ENCODE assay signal across 8 cellular contexts in the genomic region with DNA sequence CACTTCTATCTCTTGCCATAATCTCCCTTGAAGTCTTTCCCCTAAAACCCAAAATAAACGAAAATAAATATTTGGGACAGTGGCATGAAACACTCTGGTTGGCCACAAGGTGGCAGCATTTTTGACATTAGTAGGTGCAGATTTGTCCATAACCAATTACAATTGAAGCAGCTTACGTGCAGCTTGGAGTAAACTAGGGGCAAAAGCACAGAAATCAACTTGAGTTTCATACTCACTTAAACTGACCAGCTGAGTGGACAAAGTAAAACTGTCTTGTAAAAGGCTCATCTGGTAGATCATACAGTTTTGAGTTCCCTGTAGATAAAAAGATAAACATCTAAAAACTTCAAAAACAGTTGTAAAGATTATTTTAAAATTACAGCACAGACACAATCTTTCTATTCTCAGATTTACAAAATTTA. TPM values are rescaled to one million over a fixed set of nuclear protein-coding genes. Genes with fewer than 3 reads are reported as not detected.
DNase-seq lines count a peak whose midpoint lies in the region; ATAC-seq and TF ChIP-seq lines count a peak whose summit lies in the region.

No MANE protein-coding gene starts in this region.

- TF ChIP-seq CTCF in GM13977 (IDR thresholded peaks at IDR 0.05; ENCODE audit: extremely low read depth, insufficient read depth, missing control alignments) (peak; percentile 75), VCaP (conservative IDR thresholded peaks at IDR 0.05) (peak; percentile 92), mesothelial cell of epicardium (IDR thresholded peaks at IDR 0.05; ENCODE audit: unreplicated experiment) (peak; percentile 98), tibial artery (IDR thresholded peaks at IDR 0.05) (peak; percentile 64 to 75)

- peak overlapping the region; percentile 3; the same call in 1 of the 2 replicates for H3K27ac ChIP-seq in VCaP
- no peak overlapping the region for H3K27ac ChIP-seq in tibial artery

- peaks cover 67 to 98% (median 89%) of the 10 kb centered on the region in 3 donors for H3K36me3 ChIP-seq in tibial artery

- H3K4me3 Mint-ChIP-seq in effector memory CD8-positive, alpha-beta T cell, result no peak overlapping the region
- no peak overlapping the region for H3K4me3 Mint-ChIP-seq in mesothelial cell of epicardium

- H3K9me3 Mint-ChIP-seq in effector memory CD8-positive, alpha-beta T cell, result no peaks in the 10 kb centered on the region
- H3K9me3 Mint-ChIP-seq in mesothelial cell of epicardium, result no peaks in the 10 kb centered on the region

- in situ Hi-C loops in GM13977 (cut with MboI; ENCODE audit: low pct_unique_long_range_greater_than_20kb, low sequenced_read_pairs, unreplicated experiment), result no loop called here

- DNase-seq in AG08396 (ENCODE audit: low spot score) (peak; percentile 67), GM13977 (ENCODE audit: low spot score) (peak; percentile 67), NCI-H2171 (lab: John Stamatoyannopoulos, UW) (peak; percentile 5), mesothelial cell of epicardium (ENCODE audit: low spot score in 2 of 2, unreplicated experiment in 2 of 2) (no peak), tibial artery (no peak)
- peak; percentile 38 to 46 (median 43) for DNase-seq in effector memory CD8-positive, alpha-beta T cell

- H3K4me1 Mint-ChIP-seq in effector memory CD8-positive, alpha-beta T cell (ENCODE audit: low read depth in 2 of 2), result peaks cover 4 to 5% of the 10 kb centered on the region in 2 donors
- no peaks in the 10 kb centered on the region for H3K4me1 Mint-ChIP-seq in mesothelial cell of epicardium

- no peak overlapping the region for H3K4me3 ChIP-seq in tibial artery

- H3K27me3 Mint-ChIP-seq in effector memory CD8-positive, alpha-beta T cell, result no peaks in the 10 kb centered on the region
- no peaks in the 10 kb centered on the region for H3K27me3 Mint-ChIP-seq in mesothelial cell of epicardium (ENCODE audit: low read depth)

- H3K27me3 ChIP-seq in tibial artery, result no peaks in the 10 kb centered on the region

- ATAC-seq in effector memory CD8-positive, alpha-beta T cell (replicated peaks), result peak; percentile 61
- no peak for ATAC-seq in HG03520 (IDR thresholded peaks at IDR 0.05; ENCODE audit: unreplicated experiment)

- H3K27ac Mint-ChIP-seq in effector memory CD8-positive, alpha-beta T cell, result peak overlapping the region in 1 of 2 donors; percentile 84
- no peak overlapping the region for H3K27ac Mint-ChIP-seq in mesothelial cell of epicardium

- peaks cover 76% of the 10 kb centered on the region for H3K36me3 Mint-ChIP-seq in effector memory CD8-positive, alpha-beta T cell (ENCODE audit: insufficient read depth)
- H3K36me3 Mint-ChIP-seq in mesothelial cell of epicardium, result peaks cover 46% of the 10 kb centered on the region

- H3K4me1 ChIP-seq in tibial artery, result no peaks in the 10 kb centered on the region

- H3K9me3 ChIP-seq in tibial artery, result no peaks in the 10 kb centered on the region

- intact Hi-C loops in tibial artery (cut with DNase I; ENCODE audit: low total_unique reads), result no loop called here

RNA-seq across cellular contexts. Expression of a gene that starts 18.8 kb away (rescaled TPM):
- total RNA-seq in mesothelial cell of epicardium, result 97.9 to 101 TPM (median 98.7 TPM) in 3 replicates

Comparison
In these comparisons a context has a peak if more than half of its experiments do, and no peak if none do; other contexts are left out.
1. DNase-seq: peak in AG08396 (single experiment), GM13977 (single experiment), NCI-H2171 (single experiment) and effector memory CD8-positive, alpha-beta T cell (3 of 3); none in mesothelial cell of epicardium (0 of 2) and tibial artery (0 of 2).
2. Peak in every context shown above with its lines, with median percentiles within 50 percentile points of each other: CTCF ChIP-seq.